Comparison of ENCODE assay signal across 14 cellular contexts in genomic region chr10:123891147-123892011, GRCh38. TPM values are rescaled to one million over a fixed set of nuclear protein-coding genes. Genes with fewer than 3 reads are reported as not detected.
A peak's percentile ranks its signal among the peaks of the same experiment; 100 is the strongest.
DNase-seq lines count a peak whose midpoint lies in the region; ATAC-seq, FAIRE-seq and TF ChIP-seq lines count a peak whose summit lies in the region.
"Had no signal": no experiment of that assay in that cellular context is flagged by ENCODE, and none has a peak within 500 bp of the region (broad histone marks: within the 10 kb centered on the region; RNA-seq: fewer than 3 reads in every experiment).

Gene CPXM2, minus strand, starts transcription at chr10:123891807. Its CDS starts 148 bp downstream, at chr10:123891659.

- CTCF ChIA-PET in BJ (lab: Yijun Ruan, JAX), result interaction anchor here (0.7 kb wide), 1 partner anchor 10 kb away, joined by 3 read pairs; no protein-coding TSS in a partner anchor

- intact Hi-C loops in kidney (cut with DNase I) (no loop called here), sciatic nerve (cut with DNase I) (no loop called here)

- peak within 1 kb of the TSS; percentile 94 to 97 for H3K27ac ChIP-seq in coronary artery
- peak within 1 kb of the TSS; percentile 5 to 51 for H3K27ac ChIP-seq in kidney (ENCODE audit: low read depth in 2 of 2, low read length in 2 of 2)

- H3K36me3 ChIP-seq in BJ (ENCODE audit: control insufficient read depth, insufficient read depth, low read length) (no peaks in the 10 kb centered on the region), kidney (ENCODE audit: control insufficient read depth in 1 of 2, insufficient read depth in 2 of 2, low read length in 2 of 2) (no peaks in the 10 kb centered on the region)

- no peak for FAIRE-seq in kidney (lab: Jason Lieb, UNC)
- FAIRE-seq: GM12878, K562 had no signal

- H3K4me1 ChIP-seq in kidney (ENCODE audit: control insufficient read depth in 1 of 2, insufficient read depth in 1 of 2, low read depth in 1 of 2, low read length in 2 of 2), result peaks cover 0 to 2% of the 10 kb centered on the region in 2 donors

- H3K27me3 ChIP-seq in BJ (ENCODE audit: control insufficient read depth, insufficient read depth, low read length), result no peaks in the 10 kb centered on the region; the same call in 1 of the 2 replicates

- peak; percentile 60 for ATAC-seq in sciatic nerve
- ATAC-seq: GM12878, K562 had no signal

- POLR2A ChIA-PET in BJ (lab: Charles Lee), result no interaction called here

- H3K9me3 ChIP-seq in kidney (ENCODE audit: control insufficient read depth in 1 of 2, low read length in 2 of 2), result no peaks in the 10 kb centered on the region

- TF ChIP-seq CTCF in BJ (IDR thresholded peaks at IDR 0.05; ENCODE audit: insufficient read depth, low read depth, low read length) (no peak), coronary artery (IDR thresholded peaks at IDR 0.05) (no peak), kidney (IDR thresholded peaks at IDR 0.05; ENCODE audit: borderline replicate concordance, extremely low read depth, insufficient read depth) (no peak)

- H3K9ac ChIP-seq in kidney (ENCODE audit: low read length in 2 of 2), result peak within 1 kb of the TSS in 1 of 2 donors; percentile 26

- DNase-seq in BJ (ENCODE audit: low read depth), result no peak
- peak; percentile 79 for DNase-seq in coronary artery (ENCODE audit: low spot score)
- DNase-seq in kidney, result no peak
- DNase-seq in sciatic nerve (ENCODE audit: low spot score), result no peak
- no peak for DNase-seq in epidermal melanocyte (ENCODE audit: insufficient read length, low spot score)
- DNase-seq in AML-193 (lab: John Stamatoyannopoulos, UW), result no peak
- no peak for DNase-seq in hypothalamus (lab: John Stamatoyannopoulos, UW)
- DNase-seq in Ammon's horn (ENCODE audit: low spot score), result no peak
- DNase-seq: activated CD4-positive, alpha-beta T cell treated with anti-CD3 and anti-CD28 coated beads for 48 hours; activated naive CD8-positive, alpha-beta T cell treated with anti-CD3 and anti-CD28 coated beads for 36 hours; NCI-H2227 treated with DMSO at 0.1 percent for 48 hours; stimulated activated CD4-positive, alpha-beta T cell treated with anti-CD3 and anti-CD28 coated beads, Interleukin-4, amount 100 ng/mL, for 1 hour had no signal

- peak within 1 kb of the TSS; percentile 40 for H3K4me3 ChIP-seq in BJ (ENCODE audit: low read depth, low read length)
- H3K4me3 ChIP-seq in coronary artery, result peak within 1 kb of the TSS; percentile 86
- peak within 1 kb of the TSS in 1 of 2 donors; percentile 41 for H3K4me3 ChIP-seq in kidney (ENCODE audit: low read length in 2 of 2)
- H3K4me3 ChIP-seq: GM12878, K562 had no signal

RNA-seq across cellular contexts. Expression of gene CPXM2, which starts in this region (rescaled TPM):
- polyA plus RNA-seq in BJ (2011; rRNA removed) (13.9 and 14.4 TPM in 2 replicates), kidney (ENCODE audit: insufficient read depth, low read depth, low replicate concordance) (18.5 TPM)
- polyA minus RNA-seq in BJ (2011; rRNA and poly(A)+ RNA removed), result 2.8 and 3.4 TPM in 2 replicates
- total RNA-seq in kidney (18.1 TPM), sciatic nerve (81.6 TPM)
- total RNA-seq: activated naive CD8-positive, alpha-beta T cell treated with anti-CD3 and anti-CD28 coated beads for 36 hours; K562 had no signal
- polyA plus RNA-seq: K562 had no signal
